In genomic region chr10:76874151-76874550, GRCh38 we compare ENCODE assay signal across 15 cellular contexts.
DNase-seq lines count a peak whose midpoint lies in the region; ATAC-seq and TF ChIP-seq lines count a peak whose summit lies in the region.
"Had no signal": no experiment of that assay in that cellular context is flagged by ENCODE, and none has a peak within 500 bp of the region (broad histone marks: within the 10 kb centered on the region; RNA-seq: fewer than 3 reads in every experiment).

No MANE protein-coding gene starts in this region.

- TF ChIP-seq CTCF in cardiac fibroblast (IDR thresholded peaks at IDR 0.05; ENCODE audit: low read depth, low read length), result no peak

- DNase-seq in NCI-H748 (lab: John Stamatoyannopoulos, UW; ENCODE audit: unreplicated experiment), result peak; percentile 2
- no peak for DNase-seq in NCI-H748 treated with DMSO at 0.1 percent for 48 hours (lab: John Stamatoyannopoulos, UW)
- peak; percentile 46 to 91 for DNase-seq in cardiac fibroblast (ENCODE audit: low read depth in 2 of 2)
- peak; percentile 37 for DNase-seq in hepatic stellate cell (ENCODE audit: low spot score)
- DNase-seq in NCI-H446 treated with DMSO at 0.1 percent for 48 hours (lab: John Stamatoyannopoulos, UW), result no peak
- no peak for DNase-seq in cerebellum (ENCODE audit: low spot score)
- DNase-seq: activated CD8-positive, alpha-beta memory T cell treated with anti-CD3 and anti-CD28 coated beads, Interleukin-2, amount 50 U/mL, for 4 hours; activated naive CD8-positive, alpha-beta T cell treated with anti-CD3 and anti-CD28 coated beads, Interleukin-2, amount 10 ng/mL, durations not matched to agents 7 days and 5 days; Calu3; left colon; NCI-H2081 treated with DMSO at 0.1 percent for 48 hours; nephron progenitor cell had no signal

- ATAC-seq in GM21390 (IDR thresholded peaks at IDR 0.05; ENCODE audit: unreplicated experiment) (no peak), HG02763 (IDR thresholded peaks at IDR 0.05; ENCODE audit: unreplicated experiment) (no peak)
- ATAC-seq: A549, left colon had no signal

- H3K4me3 ChIP-seq in cardiac fibroblast (replicated peaks in 1 of 2; ENCODE audit: low read depth in 2 of 2, low read length in 2 of 2), result no peak overlapping the region
- H3K4me3 ChIP-seq: A549 had no signal

Comparison
In these comparisons a context has a peak if more than half of its experiments do, and no peak if none do; other contexts are left out.
1. DNase-seq: peak in NCI-H748 (single experiment), cardiac fibroblast (2 of 2) and hepatic stellate cell (single experiment); none in NCI-H748 treated with DMSO at 0.1 percent for 48 hours (single experiment), NCI-H446 treated with DMSO at 0.1 percent for 48 hours (single experiment) and cerebellum (single experiment).